Comparison of ENCODE assay signal across 1 cellular context in the genomic region with DNA sequence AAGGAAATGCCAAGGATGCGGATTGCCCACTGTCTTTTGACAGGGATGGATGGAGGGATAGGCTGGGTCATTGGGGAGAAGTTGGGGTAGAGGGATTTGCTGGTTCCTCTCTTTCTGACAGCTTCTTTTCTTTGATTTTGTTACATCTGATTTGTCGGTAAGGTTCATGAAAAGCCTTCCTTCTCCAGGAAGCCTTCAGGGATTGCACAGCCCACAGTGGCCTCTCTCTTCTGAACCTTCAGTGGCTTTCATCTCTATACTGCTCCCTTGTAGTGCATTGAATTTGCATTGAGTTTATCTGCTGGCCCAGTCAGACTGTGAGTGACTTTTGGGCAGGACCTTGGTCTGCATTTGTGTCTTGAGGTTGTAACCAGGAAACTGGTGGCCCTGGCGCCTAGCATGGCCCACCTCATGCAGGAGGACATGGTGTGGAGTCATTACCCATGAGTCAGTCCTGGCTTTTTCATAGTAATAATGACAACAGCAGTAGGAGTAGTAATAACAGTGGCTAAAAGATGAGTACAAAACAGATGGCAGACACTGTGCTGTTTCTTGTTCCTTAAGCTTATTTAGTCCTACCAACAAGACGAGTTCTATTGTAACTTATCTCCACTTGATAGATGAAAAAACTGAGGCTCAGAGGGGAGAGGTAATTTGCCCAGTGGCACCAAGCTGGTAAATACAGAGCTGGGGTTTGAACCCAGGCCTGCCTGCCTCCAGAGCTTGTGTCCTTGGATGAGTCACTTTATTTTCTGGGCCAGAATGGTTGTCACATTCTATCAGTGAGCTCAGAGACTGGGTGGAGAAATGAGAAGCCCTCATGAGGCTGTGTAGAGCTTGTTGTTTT.
TF ChIP-seq lines count a peak whose summit lies in the region.

No MANE protein-coding gene starts in this region.

TF ChIP-seq in K562, 482 proteins besides CTCF, POLR2A, EP300 and RAD21 (continued from another document):
- TF ChIP-seq, protein P1, sequence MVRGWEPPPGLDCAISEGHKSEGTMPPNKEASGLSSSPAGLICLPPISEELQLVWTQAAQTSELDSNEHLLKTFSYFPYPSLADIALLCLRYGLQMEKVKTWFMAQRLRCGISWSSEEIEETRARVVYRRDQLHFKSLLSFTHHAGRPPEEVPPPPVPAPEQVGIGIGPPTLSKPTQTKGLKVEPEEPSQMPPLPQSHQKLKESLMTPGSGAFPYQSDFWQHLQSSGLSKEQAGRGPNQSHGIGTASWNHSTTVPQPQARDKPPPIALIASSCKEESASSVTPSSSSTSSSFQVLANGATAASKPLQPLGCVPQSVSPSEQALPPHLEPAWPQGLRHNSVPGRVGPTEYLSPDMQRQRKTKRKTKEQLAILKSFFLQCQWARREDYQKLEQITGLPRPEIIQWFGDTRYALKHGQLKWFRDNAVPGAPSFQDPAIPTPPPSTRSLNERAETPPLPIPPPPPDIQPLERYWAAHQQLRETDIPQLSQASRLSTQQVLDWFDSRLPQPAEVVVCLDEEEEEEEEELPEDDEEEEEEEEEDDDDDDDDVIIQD (CRISPR knock-in tag; IDR thresholded peaks at IDR 0.05): no peak
- TF ChIP-seq BCOR (IDR thresholded peaks at IDR 0.05): peak; percentile 63; the same call in 1 of the 2 replicates
TF ChIP-seq in K562: peak in this region for 7.
